8 cellular contexts compared by ENCODE assay signal in the genomic region with DNA sequence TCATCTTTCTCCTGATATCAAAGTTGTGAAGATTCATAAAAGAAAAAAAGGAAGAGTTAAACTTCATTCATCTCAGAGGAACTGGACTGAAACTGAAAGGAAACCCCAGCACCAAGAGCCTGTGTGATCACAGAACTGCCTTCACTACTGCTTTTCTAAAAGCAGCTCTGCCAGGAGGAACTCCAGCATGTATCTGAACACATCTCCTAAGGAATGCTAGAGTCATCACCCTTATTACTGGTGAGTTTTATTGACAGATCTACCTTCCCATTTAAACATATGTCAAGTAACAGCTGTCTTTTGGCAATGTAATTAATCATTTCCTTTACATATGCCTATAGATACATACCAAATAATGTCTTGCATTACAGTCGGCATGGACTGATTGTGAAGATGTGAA.
DNase-seq lines count a peak whose midpoint lies in the region; ATAC-seq lines count a peak whose summit lies in the region.

No MANE protein-coding gene starts in this region.

- H3K27ac Mint-ChIP-seq in activated naive CD8-positive, alpha-beta T cell treated with anti-CD3 and anti-CD28 coated beads for 36 hours: peak overlapping the region; percentile 72

- peaks cover 25% of the 10 kb centered on the region for H3K4me1 Mint-ChIP-seq in activated naive CD8-positive, alpha-beta T cell treated with anti-CD3 and anti-CD28 coated beads for 36 hours

- no peaks in the 10 kb centered on the region for H3K9me3 Mint-ChIP-seq in activated naive CD8-positive, alpha-beta T cell treated with anti-CD3 and anti-CD28 coated beads for 36 hours

- H3K36me3 Mint-ChIP-seq in activated naive CD8-positive, alpha-beta T cell treated with anti-CD3 and anti-CD28 coated beads for 36 hours: no peaks in the 10 kb centered on the region

- no peak for DNase-seq in Right ventricle myocardium superior
- no peak for DNase-seq in Right ventricle myocardium inferior (ENCODE audit: missing footprints)
- peak; percentile 11 for DNase-seq in activated naive CD8-positive, alpha-beta T cell treated with anti-CD3 and anti-CD28 coated beads for 36 hours
- peak in 2 of 49 donors; percentile 2 to 9 for DNase-seq in substantia nigra (lab: John Stamatoyannopoulos, UW)
- DNase-seq in stimulated activated CD4-positive, alpha-beta T cell treated with anti-CD3 and anti-CD28 coated beads, Interleukin-4, amount 100 ng/mL, for 4 hours: no peak
- DNase-seq in ureter (ENCODE audit: low spot score): no peak
- DNase-seq in glomerular visceral epithelial cell (ENCODE audit: extremely low spot score): no peak

- no peak overlapping the region for H3K4me3 Mint-ChIP-seq in activated naive CD8-positive, alpha-beta T cell treated with anti-CD3 and anti-CD28 coated beads for 36 hours

- H3K27ac ChIP-seq in substantia nigra (ENCODE audit: low read depth, low read length, poor library complexity, severe bottlenecking): peak overlapping the region; percentile 78

- peak; percentile 52 for ATAC-seq in Right ventricle myocardium superior (ENCODE audit: poor library complexity)
- no peak for ATAC-seq in Right ventricle myocardium inferior
- ATAC-seq in HG03095 (IDR thresholded peaks at IDR 0.05; ENCODE audit: unreplicated experiment): peak; percentile 33

- intact Hi-C loops in Right ventricle myocardium superior (cut with DNase I): no loop called here
- intact Hi-C loops in Right ventricle myocardium inferior (cut with DNase I): no loop called here

- H3K27me3 Mint-ChIP-seq in activated naive CD8-positive, alpha-beta T cell treated with anti-CD3 and anti-CD28 coated beads for 36 hours: peaks cover 40% of the 10 kb centered on the region
